ENCODE assay signal across 16 cellular contexts in genomic region chr7:114934758-114935157, GRCh38. TPM values are rescaled to one million over a fixed set of nuclear protein-coding genes. Genes with fewer than 3 reads are reported as not detected.
A peak's percentile ranks its signal among the peaks of the same experiment; 100 is the strongest.
DNase-seq lines count a peak whose midpoint lies in the region; ATAC-seq, FAIRE-seq and TF ChIP-seq lines count a peak whose summit lies in the region.
"Had no signal": no experiment of that assay in that cellular context is flagged by ENCODE, and none has a peak within 500 bp of the region (broad histone marks: within the 10 kb centered on the region; RNA-seq: fewer than 3 reads in every experiment).

No MANE protein-coding gene starts in this region.

- H3K36me3 ChIP-seq in DOHH2 (ENCODE audit: control insufficient read depth, low read length), result no peaks in the 10 kb centered on the region
- H3K36me3 ChIP-seq: heart right ventricle, ovary, Peyer's patch, sigmoid colon had no signal

- H4K20me1 ChIP-seq in DOHH2 (ENCODE audit: control insufficient read depth, insufficient read depth, low read depth, low read length), result no peaks in the 10 kb centered on the region

- H3K4me2 ChIP-seq in A549 (peak overlapping the region; percentile 36; the same call in 2 of the 3 replicates), DOHH2 (ENCODE audit: low read length) (0 out of 2 replicates have a peak overlapping the region, but pooled peaks have one; percentile 4)

- H3K79me2 ChIP-seq in DOHH2 (ENCODE audit: control insufficient read depth, low read length), result peaks cover 49% of the 10 kb centered on the region

- no peaks in the 10 kb centered on the region for H3K36me3 Mint-ChIP-seq in T-helper 17 cell (ENCODE audit: low read depth)
- H3K36me3 Mint-ChIP-seq: immature natural killer cell had no signal

- no peaks in the 10 kb centered on the region for H3K9me2 ChIP-seq in DOHH2 (replicated peaks; ENCODE audit: control insufficient read depth, low read length)

- H3K27ac Mint-ChIP-seq in T-helper 17 cell, result no peak overlapping the region
- H3K27ac Mint-ChIP-seq: activated T-helper 1 cell treated with anti-CD3 and anti-CD28 coated beads, Interleukin-12 subunit alpha, Interleukin-12 subunit beta, Interleukin-2, Interleukin-4 antibody, amounts not matched to agents 30 ng/mL and 10 ng/mL and 1 ng/mL, durations not matched to agents 14 hours and 24 hours and 36 hours had no signal

- H3F3A ChIP-seq in DOHH2 (ENCODE audit: control insufficient read depth, insufficient read depth), result no peaks in the 10 kb centered on the region

- TF ChIP-seq EP300 in A549 (IDR thresholded peaks at IDR 0.05), result no peak

- no peak for TF ChIP-seq RAD21 in A549 (conservative IDR thresholded peaks at IDR 0.05 in 1 of 2, IDR thresholded peaks at IDR 0.05 in 1 of 2)

- H3K9me3 ChIP-seq in A549, result no peaks in the 10 kb centered on the region
- no peaks in the 10 kb centered on the region for H3K9me3 ChIP-seq in DOHH2 (ENCODE audit: control insufficient read depth, insufficient read depth, low read length)
- H3K9me3 ChIP-seq in T-helper 17 cell (ENCODE audit: control insufficient read depth, low read length, poor library complexity, severe bottlenecking), result no peaks in the 10 kb centered on the region
- H3K9me3 ChIP-seq: heart right ventricle, ovary, Peyer's patch, sigmoid colon had no signal

- no peaks in the 10 kb centered on the region for H3K27me3 ChIP-seq in DOHH2 (ENCODE audit: control insufficient read depth, low read length)
- H3K27me3 ChIP-seq: heart right ventricle, ovary, Peyer's patch, sigmoid colon had no signal

- CTCF ChIA-PET in A549 (lab: Yijun Ruan, JAX), result no interaction called here

- peaks cover 53% of the 10 kb centered on the region for H3K4me1 Mint-ChIP-seq in T-helper 17 cell

- no peak for TF ChIP-seq POLR2A in A549 (IDR thresholded peaks at IDR 0.05; ENCODE audit: low read length)

- peak overlapping the region; percentile 41 for H3K4me3 Mint-ChIP-seq in T-helper 17 cell
- H3K4me3 Mint-ChIP-seq: activated T-helper 1 cell treated with anti-CD3 and anti-CD28 coated beads, Interleukin-12 subunit alpha, Interleukin-12 subunit beta, Interleukin-2, Interleukin-4 antibody, amounts not matched to agents 30 ng/mL and 10 ng/mL and 1 ng/mL, durations not matched to agents 14 hours and 24 hours and 36 hours; immature natural killer cell had no signal

- no peaks in the 10 kb centered on the region for H3K27me3 Mint-ChIP-seq in T-helper 17 cell

- no peak overlapping the region for H3K27ac ChIP-seq in A549
- no peak overlapping the region for H3K27ac ChIP-seq in DOHH2 (ENCODE audit: low read depth, low read length)
- H3K27ac ChIP-seq: ovary, Peyer's patch had no signal

- WGBS in A549 (ENCODE audit: missing lambda C conversion rate), result 51% methylated on average over 1 of the region's 1 CpG

- no peak for TF ChIP-seq CTCF in A549 (IDR thresholded peaks at IDR 0.05)
- TF ChIP-seq CTCF in DOHH2 (IDR thresholded peaks at IDR 0.05; ENCODE audit: low read depth, low read length, poor library complexity, severe bottlenecking), result no peak
- no peak for TF ChIP-seq CTCF in fibroblast of the aortic adventitia (IDR thresholded peaks at IDR 0.05; ENCODE audit: insufficient read depth, low read length)

- ATAC-seq in A549 (no peak), T-helper 17 cell (no peak)

- H3K4me3 ChIP-seq in A549 (no peak overlapping the region), DOHH2 (ENCODE audit: low read length) (no peak overlapping the region), fibroblast of the aortic adventitia (ENCODE audit: low read depth, low read length) (no peak overlapping the region)
- H3K4me3 ChIP-seq: heart right ventricle, lung, ovary, Peyer's patch, sigmoid colon had no signal

- DNase-seq in A549 (ENCODE audit: low read depth in 1 of 2, low spot score in 1 of 2), result no peak
- no peak for DNase-seq in T-helper 17 cell
- DNase-seq in fibroblast of the aortic adventitia (ENCODE audit: low read depth), result peak; percentile 79
- no peak for DNase-seq in 8988T
- no peak for DNase-seq in KG1 (lab: John Stamatoyannopoulos, UW)
- no peak for DNase-seq in effector CD4-positive, alpha-beta T cell
- DNase-seq: activated CD4-positive, alpha-beta T cell treated with anti-CD3 and anti-CD28 coated beads, Interleukin-2, amount 50 U/mL, for 48 hours; heart right ventricle; immature natural killer cell; NCI-H1417 treated with DMSO at 0.1 percent for 48 hours; ovary; Peyer's patch; sigmoid colon had no signal

- peaks cover 16% of the 10 kb centered on the region for H3K4me1 ChIP-seq in A549
- H3K4me1 ChIP-seq in DOHH2 (ENCODE audit: control insufficient read depth, low read length), result peaks cover 50% of the 10 kb centered on the region

- FAIRE-seq in A549 (lab: Jason Lieb, UNC), result no peak

- POLR2A ChIA-PET in A549 (lab: Yijun Ruan, JAX), result no interaction called here

TF ChIP-seq in A549, 52 proteins besides CTCF, POLR2A, EP300 and RAD21:
- no peak for TF ChIP-seq ATOH8 (CRISPR knock-in tag; IDR thresholded peaks at IDR 0.05; ENCODE audit: low read depth)

RNA-seq across cellular contexts. Expression of gene MDFIC, which starts 12.9 kb away (rescaled TPM):
- 30.6 and 38.5 TPM in 2 replicates for polyA plus RNA-seq in A549 (2011; rRNA removed)
- polyA plus RNA-seq in A549 (2012; cell fraction: cytosol; rRNA removed), result 11.5 and 15.7 TPM in 2 replicates
- polyA plus RNA-seq in A549 (2012; cell fraction: nucleus; rRNA removed), result 4.2 and 4.5 TPM in 2 replicates
- 14.4 to 19.5 TPM (median 18.7 TPM) in 3 replicates for polyA plus RNA-seq in A549 (2017; fragmentation: RNase III; extraction: RNeasy Plus Mini Kit Qiagen cat#74134 plus additional on column Dnase treatment)
- polyA minus RNA-seq in A549 (2011; rRNA and poly(A)+ RNA removed), result 26.1 and 29.9 TPM in 2 replicates
- total RNA-seq in T-helper 17 cell, result 100 to 1,000 TPM in 1 of 2 donors, 10 to 100 TPM in 1; 90.2 to 109 TPM
- total RNA-seq in fibroblast of the aortic adventitia (ENCODE audit: low replicate concordance), result 15.9 and 72.1 TPM in 2 replicates
